Comparison of ENCODE assay signal across 2 cellular contexts in the genomic region with DNA sequence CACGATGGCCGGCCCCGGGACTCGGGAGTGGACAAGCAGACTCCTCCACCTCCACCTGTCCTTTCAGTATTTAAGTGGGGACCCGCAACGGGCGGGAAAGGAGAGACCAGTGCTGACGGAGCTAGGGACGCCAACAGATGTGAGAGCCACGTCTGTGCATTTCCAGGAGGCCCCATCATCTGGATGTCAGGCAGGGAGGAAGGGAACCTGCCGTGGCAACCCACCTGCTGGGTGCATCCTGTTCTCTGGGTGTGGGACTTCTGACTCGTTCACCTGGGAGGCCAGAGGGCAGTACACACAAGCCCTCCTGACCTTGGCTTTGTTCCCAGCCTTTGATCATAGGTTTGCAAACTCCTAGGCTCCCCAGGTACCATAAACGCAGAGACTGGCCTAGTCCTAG.
TF ChIP-seq lines count a peak whose summit lies in the region.

No MANE protein-coding gene starts in this region.

TF ChIP-seq in HepG2, 621 proteins besides CTCF, POLR2A, EP300 and RAD21:
- TF ChIP-seq, protein P1, sequence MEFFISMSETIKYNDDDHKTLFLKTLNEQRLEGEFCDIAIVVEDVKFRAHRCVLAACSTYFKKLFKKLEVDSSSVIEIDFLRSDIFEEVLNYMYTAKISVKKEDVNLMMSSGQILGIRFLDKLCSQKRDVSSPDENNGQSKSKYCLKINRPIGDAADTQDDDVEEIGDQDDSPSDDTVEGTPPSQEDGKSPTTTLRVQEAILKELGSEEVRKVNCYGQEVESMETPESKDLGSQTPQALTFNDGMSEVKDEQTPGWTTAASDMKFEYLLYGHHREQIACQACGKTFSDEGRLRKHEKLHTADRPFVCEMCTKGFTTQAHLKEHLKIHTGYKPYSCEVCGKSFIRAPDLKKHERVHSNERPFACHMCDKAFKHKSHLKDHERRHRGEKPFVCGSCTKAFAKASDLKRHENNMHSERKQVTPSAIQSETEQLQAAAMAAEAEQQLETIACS (CRISPR knock-in tag; IDR thresholded peaks at IDR 0.05) = no peak
- no peak for TF ChIP-seq HHEX (CRISPR knock-in tag; IDR thresholded peaks at IDR 0.05)
- TF ChIP-seq ZNF746 (CRISPR knock-in tag; IDR thresholded peaks at IDR 0.05) = no peak
- no peak for TF ChIP-seq GTF2F1 (IDR thresholded peaks at IDR 0.05; ENCODE audit: low read length)
- peak; percentile 34; the same call in 1 of the 2 replicates for TF ChIP-seq TCF7 (IDR thresholded peaks at IDR 0.05; ENCODE audit: low read depth)
- TF ChIP-seq, protein P2, sequence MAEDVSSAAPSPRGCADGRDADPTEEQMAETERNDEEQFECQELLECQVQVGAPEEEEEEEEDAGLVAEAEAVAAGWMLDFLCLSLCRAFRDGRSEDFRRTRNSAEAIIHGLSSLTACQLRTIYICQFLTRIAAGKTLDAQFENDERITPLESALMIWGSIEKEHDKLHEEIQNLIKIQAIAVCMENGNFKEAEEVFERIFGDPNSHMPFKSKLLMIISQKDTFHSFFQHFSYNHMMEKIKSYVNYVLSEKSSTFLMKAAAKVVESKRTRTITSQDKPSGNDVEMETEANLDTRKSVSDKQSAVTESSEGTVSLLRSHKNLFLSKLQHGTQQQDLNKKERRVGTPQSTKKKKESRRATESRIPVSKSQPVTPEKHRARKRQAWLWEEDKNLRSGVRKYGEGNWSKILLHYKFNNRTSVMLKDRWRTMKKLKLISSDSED (CRISPR knock-in tag; IDR thresholded peaks at IDR 0.05) = no peak
- peak; percentile 51; the same call in 1 of the 2 replicates for TF ChIP-seq NR2F6 (IDR thresholded peaks at IDR 0.05)
- peak; percentile 46; the same call in 1 of the 2 replicates for TF ChIP-seq NR2F6 (CRISPR knock-in tag; IDR thresholded peaks at IDR 0.05)
- TF ChIP-seq NR3C1 (CRISPR knock-in tag; IDR thresholded peaks at IDR 0.05) = no peak
- no peak for TF ChIP-seq ZNF205 (CRISPR knock-in tag; IDR thresholded peaks at IDR 0.05)
- no peak for TF ChIP-seq FOXO1 (CRISPR knock-in tag; IDR thresholded peaks at IDR 0.05)
- TF ChIP-seq NR2F2 (IDR thresholded peaks at IDR 0.05; ENCODE audit: borderline replicate concordance, low read depth) = peak; percentile 24; the same call in 1 of the 2 replicates
- TF ChIP-seq REPIN1 (CRISPR knock-in tag; IDR thresholded peaks at IDR 0.05; ENCODE audit: borderline replicate concordance, low read depth) = no peak
- no peak for TF ChIP-seq ZNF446 (CRISPR knock-in tag; IDR thresholded peaks at IDR 0.05)
- TF ChIP-seq, protein P3, sequence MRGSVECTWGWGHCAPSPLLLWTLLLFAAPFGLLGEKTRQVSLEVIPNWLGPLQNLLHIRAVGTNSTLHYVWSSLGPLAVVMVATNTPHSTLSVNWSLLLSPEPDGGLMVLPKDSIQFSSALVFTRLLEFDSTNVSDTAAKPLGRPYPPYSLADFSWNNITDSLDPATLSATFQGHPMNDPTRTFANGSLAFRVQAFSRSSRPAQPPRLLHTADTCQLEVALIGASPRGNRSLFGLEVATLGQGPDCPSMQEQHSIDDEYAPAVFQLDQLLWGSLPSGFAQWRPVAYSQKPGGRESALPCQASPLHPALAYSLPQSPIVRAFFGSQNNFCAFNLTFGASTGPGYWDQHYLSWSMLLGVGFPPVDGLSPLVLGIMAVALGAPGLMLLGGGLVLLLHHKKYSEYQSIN (CRISPR knock-in tag; IDR thresholded peaks at IDR 0.05; ENCODE audit: borderline replicate concordance) = no peak
- TF ChIP-seq KLF15 (CRISPR knock-in tag; IDR thresholded peaks at IDR 0.05; ENCODE audit: borderline replicate concordance) = no peak
- no peak for TF ChIP-seq ZNF557 (CRISPR knock-in tag; IDR thresholded peaks at IDR 0.05)
- no peak for TF ChIP-seq TRIM24 (CRISPR knock-in tag; IDR thresholded peaks at IDR 0.05)

TF ChIP-seq in HEK293, 187 proteins besides CTCF, POLR2A, EP300 and RAD21:
- TF ChIP-seq ZNF155 (tag by site-specific recombination; IDR thresholded peaks at IDR 0.05) (no peak), GLIS1 (tag by site-specific recombination; IDR thresholded peaks at IDR 0.05) (peak; percentile 10; the same call in 1 of the 2 replicates), ZIC2 (tag by site-specific recombination; IDR thresholded peaks at IDR 0.05) (peak; percentile 74), ZNF777 (tag by site-specific recombination; IDR thresholded peaks at IDR 0.05; ENCODE audit: borderline replicate concordance) (no peak)
